ENCODE assay signal across 34 cellular contexts in the genomic region with DNA sequence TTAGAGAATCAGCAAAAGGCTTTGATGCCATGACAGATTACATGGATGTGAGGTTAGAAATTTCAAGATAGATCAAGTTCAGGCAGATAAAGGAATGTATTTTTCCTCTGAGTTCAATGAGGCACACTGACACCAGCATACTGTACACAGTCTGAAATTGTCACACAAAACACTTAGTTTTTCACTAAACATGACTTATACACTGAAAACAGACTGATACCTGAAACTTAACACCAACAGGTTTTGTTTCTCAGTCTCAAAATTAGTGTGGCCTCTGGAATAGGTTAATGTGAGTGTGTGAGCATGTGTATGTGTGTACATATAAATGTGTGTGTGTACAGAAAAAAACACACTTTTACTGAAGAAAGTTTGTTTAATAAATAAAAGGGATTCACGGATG.
"Had no signal": no experiment of that assay in that cellular context is flagged by ENCODE, and none has a peak within 500 bp of the region (broad histone marks: within the 10 kb centered on the region; RNA-seq: fewer than 3 reads in every experiment).

No MANE protein-coding gene starts in this region.

- DNase-seq: Karpas-422, Kasumi-1, MG63, MM.1S, MV-4-11, NCI-H1048, NCI-H1092, NCI-H1092 treated with DMSO at 0.1 percent for 48 hours, NCI-H1105, NCI-H1105 treated with DMSO at 0.1 percent for 48 hours, NCI-H1417, NCI-H1417 treated with DMSO at 0.1 percent for 48 hours, NCI-H1436, NCI-H1436 treated with DMSO at 0.1 percent for 48 hours, NCI-H146, NCI-H1694, NCI-H1694 treated with DMSO at 0.1 percent for 48 hours, NCI-H187, NCI-H187 treated with DMSO at 0.1 percent for 48 hours, NCI-H1930, NCI-H2029, NCI-H2029 treated with DMSO at 0.1 percent for 48 hours, NCI-H2081, NCI-H2081 treated with DMSO at 0.1 percent for 48 hours, NCI-H2107, NCI-H2171, NCI-H2171 treated with DMSO at 0.1 percent for 48 hours, NCI-H2227 treated with DMSO at 0.1 percent for 48 hours, NCI-H226, NCI-H345, NCI-H446, NCI-H446 treated with DMSO at 0.1 percent for 48 hours, NCI-H510A had no signal

- H3K36me3 ChIP-seq: MG63 had no signal

- H3K27ac ChIP-seq: KMS-11 had no signal

- H3K9me3 ChIP-seq: MG63 had no signal

- H3K4me2 ChIP-seq: KMS-11 had no signal

- H3K27me3 ChIP-seq: MG63 had no signal

- H3K4me3 ChIP-seq: MG63 had no signal

- H3K9ac ChIP-seq: KMS-11 had no signal
